33 cellular contexts compared by ENCODE assay signal in the genomic region with DNA sequence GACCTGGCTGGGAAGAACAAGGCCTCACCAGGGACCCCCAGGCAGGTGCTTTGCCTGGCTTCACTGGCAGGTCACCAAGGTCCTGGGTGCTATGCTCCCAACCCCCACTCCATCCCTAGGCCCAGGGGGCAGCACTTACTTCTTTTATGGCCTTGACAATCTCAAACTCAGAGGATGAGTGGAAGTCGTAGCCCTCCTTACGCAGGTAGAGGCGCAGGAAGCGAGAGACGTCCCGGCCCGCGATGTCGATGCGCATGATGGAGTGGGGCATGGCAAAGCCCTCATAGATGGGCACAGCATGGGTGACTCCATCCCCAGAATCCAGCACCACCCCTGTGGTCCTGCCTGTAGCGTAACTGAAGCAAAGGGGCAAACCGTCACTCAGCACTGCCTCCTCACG. TPM values are rescaled to one million over a fixed set of nuclear protein-coding genes. Genes with fewer than 3 reads are reported as not detected.
"Had no signal": no experiment of that assay in that cellular context is flagged by ENCODE, and none has a peak within 500 bp of the region (broad histone marks: within the 10 kb centered on the region; RNA-seq: fewer than 3 reads in every experiment).

No MANE protein-coding gene starts in this region.

- H3K27ac ChIP-seq: ascending aorta, cardiac muscle cell, RWPE1, VCaP had no signal

- H3K9me3 ChIP-seq: ascending aorta had no signal

- H3K4me3 ChIP-seq: ascending aorta, cardiac muscle cell had no signal

- H3K9me3 Mint-ChIP-seq: activated B cell treated with CpG ODN at 0.5 μM for 24 hours; activated CD4-positive, alpha-beta memory T cell treated with anti-CD3 and anti-CD28 coated beads for 36 hours; activated naive CD8-positive, alpha-beta T cell treated with anti-CD3 and anti-CD28 coated beads, Interleukin-2, amount 10 ng/mL, durations not matched to agents 7 days and 5 days; activated T-cell treated with anti-CD3 and anti-CD28 coated beads, Interleukin-2, amount 50 U/mL, for 72 hours; activated T-helper 17 cell treated with anti-CD3 and anti-CD28 coated beads, Interleukin-2, amount 50 U/mL, for 72 hours; central memory CD8-positive, alpha-beta T cell had no signal

- DNase-seq: activated B cell treated with CpG ODN at 0.5 μM for 24 hours; activated CD4-positive, alpha-beta memory T cell treated with anti-CD3 and anti-CD28 coated beads for 36 hours; activated CD4-positive, alpha-beta T cell treated with anti-CD3 and anti-CD28 coated beads for 4 hours; activated CD4-positive, alpha-beta T cell treated with anti-CD3 and anti-CD28 coated beads, Interleukin-2, amount 50 U/mL, for 1 hour; activated CD4-positive, CD25-positive, alpha-beta regulatory T cell treated with anti-CD3 and anti-CD28 coated beads, Interleukin-2, amount 50 U/mL, for 72 hours; activated CD8-positive, alpha-beta memory T cell treated with anti-CD3 and anti-CD28 coated beads, Interleukin-2, amount 50 U/mL, for 4 hours; activated effector memory CD4-positive, alpha-beta T cell treated with anti-CD3 and anti-CD28 coated beads, Interleukin-2, amount 50 U/mL, for 16 hours; activated naive CD4-positive, alpha-beta T cell; activated naive CD4-positive, alpha-beta T cell treated with anti-CD3 and anti-CD28 coated beads, Interleukin-2, amount 50 U/mL, for 16 hours; activated naive CD8-positive, alpha-beta T cell treated with anti-CD3 and anti-CD28 coated beads, Interleukin-2, amount 10 ng/mL, durations not matched to agents 7 days and 5 days; activated T-cell treated with anti-CD3 and anti-CD28 coated beads for 4 hours; activated T-cell treated with anti-CD3 and anti-CD28 coated beads, Interleukin-2, amount 50 U/mL, for 72 hours; amygdala; Karpas-422; KBM-7; NCI-H1105; NCI-H1417 treated with DMSO at 0.1 percent for 48 hours; NCI-H187 treated with DMSO at 0.1 percent for 48 hours; NCI-H2081 treated with DMSO at 0.1 percent for 48 hours; NCI-H345; NCI-H524 treated with DMSO at 0.1 percent for 48 hours; SW 1271; T-helper 1 cell; T-helper 2 cell; T-helper 9 cell had no signal

- ATAC-seq: activated T-cell treated with anti-CD3 and anti-CD28 coated beads, Interleukin-2, amount 50 U/mL, for 72 hours; activated T-helper 17 cell treated with anti-CD3 and anti-CD28 coated beads, Interleukin-2, amount 50 U/mL, for 72 hours; Panc1; Right ventricle myocardium inferior had no signal

- H3K27me3 Mint-ChIP-seq: activated B cell treated with CpG ODN at 0.5 μM for 24 hours; activated CD4-positive, alpha-beta memory T cell treated with anti-CD3 and anti-CD28 coated beads for 36 hours; activated naive CD8-positive, alpha-beta T cell treated with anti-CD3 and anti-CD28 coated beads, Interleukin-2, amount 10 ng/mL, durations not matched to agents 7 days and 5 days; activated T-helper 17 cell treated with anti-CD3 and anti-CD28 coated beads, Interleukin-2, amount 50 U/mL, for 72 hours; central memory CD8-positive, alpha-beta T cell had no signal

- H3K4me1 ChIP-seq: ascending aorta had no signal

- H3K27ac Mint-ChIP-seq: activated B cell treated with CpG ODN at 0.5 μM for 24 hours; activated CD4-positive, alpha-beta memory T cell treated with anti-CD3 and anti-CD28 coated beads for 36 hours; activated naive CD8-positive, alpha-beta T cell treated with anti-CD3 and anti-CD28 coated beads, Interleukin-2, amount 10 ng/mL, durations not matched to agents 7 days and 5 days; activated T-cell treated with anti-CD3 and anti-CD28 coated beads, Interleukin-2, amount 50 U/mL, for 72 hours; activated T-helper 17 cell treated with anti-CD3 and anti-CD28 coated beads, Interleukin-2, amount 50 U/mL, for 72 hours had no signal

- H3K4me3 Mint-ChIP-seq: activated B cell treated with CpG ODN at 0.5 μM for 24 hours; activated CD4-positive, alpha-beta memory T cell treated with anti-CD3 and anti-CD28 coated beads for 36 hours; activated naive CD8-positive, alpha-beta T cell treated with anti-CD3 and anti-CD28 coated beads, Interleukin-2, amount 10 ng/mL, durations not matched to agents 7 days and 5 days; activated T-cell treated with anti-CD3 and anti-CD28 coated beads, Interleukin-2, amount 50 U/mL, for 72 hours; activated T-helper 17 cell treated with anti-CD3 and anti-CD28 coated beads, Interleukin-2, amount 50 U/mL, for 72 hours; central memory CD8-positive, alpha-beta T cell had no signal

- H3K27me3 ChIP-seq: ascending aorta, cardiac muscle cell had no signal

RNA-seq across cellular contexts. Expression of gene C10orf95, which starts 32.7 kb away (rescaled TPM):
- total RNA-seq: ascending aorta, cardiac muscle cell, Right ventricle myocardium inferior had no signal
